7 cellular contexts compared by ENCODE assay signal in genomic region chr11:45665206-45665932, GRCh38. TPM values are rescaled to one million over a fixed set of nuclear protein-coding genes. Genes with fewer than 3 reads are reported as not detected.
DNase-seq lines count a peak whose midpoint lies in the region; ATAC-seq and TF ChIP-seq lines count a peak whose summit lies in the region.

CHST1 (minus strand) TSS chr11:45665622; CDS start chr11:45650923, 14,699 bp downstream.

- peak; percentile 54 to 64 for TF ChIP-seq POLR2A in gastrocnemius medialis (IDR thresholded peaks at IDR 0.05)

- TF ChIP-seq CTCF in brain microvascular endothelial cell (IDR thresholded peaks at IDR 0.05; ENCODE audit: low read depth, low read length, missing control alignments) (no peak), gastrocnemius medialis (IDR thresholded peaks at IDR 0.05 in 4 of 5, conservative IDR thresholded peaks at IDR 0.05 in 1 of 5) (no peak)

- H3K9ac ChIP-seq in ES-I3 (ENCODE audit: low read depth, low read length), result peak within 1 kb of the TSS; percentile 58

- no peaks in the 10 kb centered on the region for H3K9me3 ChIP-seq in ES-I3 (ENCODE audit: control insufficient read depth, insufficient read depth, low read length)
- H3K9me3 ChIP-seq in iPS-18c (ENCODE audit: control insufficient read depth, insufficient read depth, low read length), result no peaks in the 10 kb centered on the region
- no peaks in the 10 kb centered on the region for H3K9me3 ChIP-seq in gastrocnemius medialis

- H3K27ac ChIP-seq in brain microvascular endothelial cell (no peak within 1 kb of the TSS), gastrocnemius medialis (peak within 1 kb of the TSS; percentile 48 to 67 (median 61))

- peaks cover 33% of the 10 kb centered on the region for H3K27me3 ChIP-seq in brain microvascular endothelial cell (replicated peaks)
- H3K27me3 ChIP-seq in gastrocnemius medialis, result peaks cover 24 to 27% (median 26%) of the 10 kb centered on the region in 3 donors

- H3K36me3 ChIP-seq in ES-I3 (ENCODE audit: insufficient read depth, low read length) (no peaks in the 10 kb centered on the region), brain microvascular endothelial cell (replicated peaks) (no peaks in the 10 kb centered on the region), gastrocnemius medialis (no peaks in the 10 kb centered on the region)

- DNase-seq in NCI-H146 treated with DMSO at 0.1 percent for 48 hours (lab: John Stamatoyannopoulos, UW; ENCODE audit: unreplicated experiment) (peak; percentile 30), brain microvascular endothelial cell (no peak), gastrocnemius medialis (peak; percentile 16 to 43)

- H3K4me3 ChIP-seq in brain microvascular endothelial cell (ENCODE audit: low read depth, low read length), result peak within 1 kb of the TSS; percentile 57
- H3K4me3 ChIP-seq in iPS-18c (ENCODE audit: insufficient read depth, low read depth, low read length), result peak within 1 kb of the TSS; percentile 67
- H3K4me3 ChIP-seq in gastrocnemius medialis, result peak within 1 kb of the TSS; percentile 61 to 87 (median 72)

- intact Hi-C loops in gastrocnemius medialis (cut with DNase I; ENCODE audit: low total_unique reads), result loop anchor here (5.0 kb wide), 2 partner anchors 77 to 182 kb away; partner anchors contain the start of gene CRY2

- H3K4me1 ChIP-seq in ES-I3 (ENCODE audit: insufficient read depth, low read length) (peaks cover 43% of the 10 kb centered on the region), gastrocnemius medialis (peaks cover 9 to 11% of the 10 kb centered on the region in 2 donors)

- ATAC-seq in gastrocnemius medialis (peak; percentile 54 to 55), GM21423 (IDR thresholded peaks at IDR 0.05; ENCODE audit: unreplicated experiment) (no peak), HG03442 (IDR thresholded peaks at IDR 0.05; ENCODE audit: unreplicated experiment) (no peak)

- in situ Hi-C loops in brain microvascular endothelial cell (cut with HindIII; ENCODE audit: low pct_ligation_motif_present, low sequenced_read_pairs) (loop anchor here (25.0 kb wide), 1 partner anchor 278 kb away; no protein-coding TSS in a partner anchor), gastrocnemius medialis (cut with MboI; ENCODE audit: low sequenced_read_pairs in 4 of 4) (loop anchor here in 3 of 4 donors (25.0 kb wide), 2 partner anchors 97 to 303 kb away; no protein-coding TSS in a partner anchor)

RNA-seq across cellular contexts. Expression of gene CHST1, which starts in this region (rescaled TPM):
- total RNA-seq in gastrocnemius medialis, result 1 to 10 TPM; 4.5 to 5.6 (median 5.0) TPM

Comparison
In these comparisons a context has a peak if more than half of its experiments do, and no peak if none do; other contexts are left out.
1. ATAC-seq: peak in gastrocnemius medialis (2 of 2); none in GM21423 (single experiment) and HG03442 (single experiment).
2. Peak in every context shown above with its lines, with median percentiles within 50 percentile points of each other: H3K4me3 ChIP-seq.